Comparison of ENCODE assay signal across 9 cellular contexts in the genomic region with DNA sequence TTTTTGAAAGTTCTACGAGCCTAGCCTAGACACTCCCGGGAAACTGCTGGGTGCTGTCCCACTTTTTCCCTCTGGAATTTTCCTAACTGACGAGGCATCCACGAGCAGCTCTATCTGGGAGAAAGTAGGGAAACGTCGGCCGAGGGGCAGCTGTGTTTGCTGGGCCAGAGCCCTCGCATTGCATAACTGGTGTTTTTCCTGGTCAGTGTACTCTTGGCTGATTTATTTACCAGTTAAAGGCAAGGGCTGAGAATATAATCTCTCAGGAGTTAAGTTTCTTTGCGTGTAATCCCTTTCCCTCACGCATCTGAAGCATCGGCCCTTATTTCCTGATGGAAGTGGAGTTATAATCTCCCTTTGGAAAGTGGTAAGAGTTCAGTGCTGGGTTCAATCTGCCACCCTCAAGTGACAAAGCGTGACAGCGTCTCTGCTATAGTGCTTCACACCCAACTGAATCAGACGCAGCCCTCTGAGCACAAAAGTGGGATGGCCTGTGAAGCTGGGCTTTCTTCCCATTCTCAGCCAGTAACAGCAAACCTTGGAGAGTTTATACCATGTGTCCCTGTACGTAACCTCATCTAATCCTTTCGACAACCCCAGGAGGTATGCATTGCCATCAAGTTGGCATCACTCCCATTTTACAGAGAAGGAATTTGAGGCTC.
DNase-seq lines count a peak whose midpoint lies in the region; ATAC-seq and TF ChIP-seq lines count a peak whose summit lies in the region.
"Had no signal": no experiment of that assay in that cellular context is flagged by ENCODE, and none has a peak within 500 bp of the region (broad histone marks: within the 10 kb centered on the region; RNA-seq: fewer than 3 reads in every experiment).

No MANE protein-coding gene starts in this region.

- H3K4me1 ChIP-seq in heart right ventricle: peaks cover 0 to 40% (median 26%) of the 10 kb centered on the region in 9 donors
- peaks cover 12% of the 10 kb centered on the region for H3K4me1 ChIP-seq in osteoblast (ENCODE audit: insufficient read depth, low read length)
- H3K4me1 ChIP-seq in urinary bladder (ENCODE audit: insufficient read depth): no peaks in the 10 kb centered on the region

- no peaks in the 10 kb centered on the region for H3K79me2 ChIP-seq in osteoblast (ENCODE audit: insufficient read depth, low read length)

- H3K4me2 ChIP-seq in osteoblast (ENCODE audit: insufficient read depth, low read length): peak overlapping the region; percentile 63

- H3K27me3 Mint-ChIP-seq in T-helper 1 cell treated with Interleukin-12 subunit alpha and Interleukin-12 subunit beta and Interleukin-4 antibody, amounts not matched to agents 30 μg/mL and 1 μg/mL, for 36 hours (ENCODE audit: low read depth): no peaks in the 10 kb centered on the region
- H3K27me3 Mint-ChIP-seq in CD4-positive, alpha-beta T cell: no peaks in the 10 kb centered on the region

- no peaks in the 10 kb centered on the region for H3K9me3 Mint-ChIP-seq in T-helper 1 cell treated with Interleukin-12 subunit alpha and Interleukin-12 subunit beta and Interleukin-4 antibody, amounts not matched to agents 30 μg/mL and 1 μg/mL, for 36 hours
- no peaks in the 10 kb centered on the region for H3K9me3 Mint-ChIP-seq in CD4-positive, alpha-beta T cell
- H3K9me3 Mint-ChIP-seq: naive B cell had no signal

- H3K4me3 Mint-ChIP-seq in T-helper 1 cell treated with Interleukin-12 subunit alpha and Interleukin-12 subunit beta and Interleukin-4 antibody, amounts not matched to agents 30 μg/mL and 1 μg/mL, for 36 hours: no peak overlapping the region
- no peak overlapping the region for H3K4me3 Mint-ChIP-seq in CD4-positive, alpha-beta T cell

- peaks cover 3% of the 10 kb centered on the region for H3K36me3 Mint-ChIP-seq in T-helper 1 cell treated with Interleukin-12 subunit alpha and Interleukin-12 subunit beta and Interleukin-4 antibody, amounts not matched to agents 30 μg/mL and 1 μg/mL, for 36 hours (ENCODE audit: low read depth)
- no peaks in the 10 kb centered on the region for H3K36me3 Mint-ChIP-seq in CD4-positive, alpha-beta T cell (ENCODE audit: low read depth)
- H3K36me3 Mint-ChIP-seq: naive B cell had no signal

- CTCF ChIA-PET in CD4-positive, alpha-beta T cell (lab: Charles Lee): interaction anchor here (0.7 to 2.5 kb wide), 29 partner anchors 10 to 558 kb away, joined by 3 to 25 read pairs (median 6); no protein-coding TSS in a partner anchor

- peak overlapping the region; percentile 82 for H3K27ac Mint-ChIP-seq in T-helper 1 cell treated with Interleukin-12 subunit alpha and Interleukin-12 subunit beta and Interleukin-4 antibody, amounts not matched to agents 30 μg/mL and 1 μg/mL, for 36 hours
- no peak overlapping the region for H3K27ac Mint-ChIP-seq in CD4-positive, alpha-beta T cell

- intact Hi-C loops in heart right ventricle (cut with DNase I): loop anchor here (1.0 to 10.0 kb wide), 17 partner anchors 127 to 917 kb away; a partner anchor contains a TSS
- intact Hi-C loops in CD4-positive, alpha-beta T cell (cut with DNase I, micrococcal nuclease): loop anchor here (1.0 to 10.0 kb wide), 11 partner anchors 73 to 1143 kb away; no protein-coding TSS in a partner anchor

- no peaks in the 10 kb centered on the region for H4K20me1 ChIP-seq in osteoblast (ENCODE audit: insufficient read depth, low read length)

- H3K27ac ChIP-seq in heart right ventricle: peak overlapping the region; percentile 20 to 68 (median 50)
- H3K27ac ChIP-seq in osteoblast (ENCODE audit: low read depth, low read length): peak overlapping the region; percentile 6
- peak overlapping the region; percentile 71 for H3K27ac ChIP-seq in urinary bladder (ENCODE audit: low read depth)
- no peak overlapping the region for H3K27ac ChIP-seq in CD4-positive, alpha-beta T cell (ENCODE audit: low read depth, low read length)

- no peak for DNase-seq in T-helper 1 cell
- peak; percentile 58 to 60 for DNase-seq in heart right ventricle
- DNase-seq in osteoblast (ENCODE audit: insufficient read length, low spot score, missing footprints): no peak
- DNase-seq in CD4-positive, alpha-beta T cell: no peak
- no peak for DNase-seq in NCI-H146 treated with DMSO at 0.1 percent for 48 hours (lab: John Stamatoyannopoulos, UW; ENCODE audit: unreplicated experiment)
- no peak for DNase-seq in HK-2 (ENCODE audit: unreplicated experiment)

- peak; percentile 68 to 84 (median 79) for ATAC-seq in heart right ventricle
- no peak for ATAC-seq in CD4-positive, alpha-beta T cell (ENCODE audit: poor library complexity)

- peak overlapping the region in 4 of 10 donors; percentile 3 to 25 (median 16) for H3K4me3 ChIP-seq in heart right ventricle
- peak overlapping the region; percentile 32 for H3K4me3 ChIP-seq in osteoblast (ENCODE audit: insufficient read depth, low read length)
- H3K4me3 ChIP-seq in urinary bladder (ENCODE audit: low read depth, low read length): no peak overlapping the region

- H3K9me3 ChIP-seq in heart right ventricle: no peaks in the 10 kb centered on the region
- H3K9me3 ChIP-seq in osteoblast (ENCODE audit: low read depth, low read length): no peaks in the 10 kb centered on the region
- no peaks in the 10 kb centered on the region for H3K9me3 ChIP-seq in CD4-positive, alpha-beta T cell (ENCODE audit: control insufficient read depth, low read length)

- TF ChIP-seq CTCF in heart right ventricle (IDR thresholded peaks at IDR 0.05) (no peak), osteoblast (IDR thresholded peaks at IDR 0.05; ENCODE audit: extremely low read depth, low read depth, low read length) (no peak)
- no peak for TF ChIP-seq CTCF in CD4-positive, alpha-beta T cell (IDR thresholded peaks at IDR 0.05)

- H3K27me3 ChIP-seq in heart right ventricle: no peaks in the 10 kb centered on the region
- no peaks in the 10 kb centered on the region for H3K27me3 ChIP-seq in osteoblast (ENCODE audit: insufficient read depth, low read length)
- H3K27me3 ChIP-seq in CD4-positive, alpha-beta T cell (ENCODE audit: control insufficient read depth, insufficient read depth, low read length): no peaks in the 10 kb centered on the region

- POLR2A ChIA-PET in CD4-positive, alpha-beta T cell (lab: Charles Lee): interaction anchor here (0.7 to 1.9 kb wide), 18 partner anchors 15 to 559 kb away, joined by 3 to 21 read pairs (median 4); no protein-coding TSS in a partner anchor

- WGBS in heart right ventricle, 2 donors: 51 to 58% methylated on average over 16 of the region's 16 CpGs
- 23% methylated on average over 16 of the region's 16 CpGs for WGBS in urinary bladder

- H3K36me3 ChIP-seq in heart right ventricle: no peaks in the 10 kb centered on the region
- H3K36me3 ChIP-seq in osteoblast (ENCODE audit: insufficient read depth, low read length): no peaks in the 10 kb centered on the region
- H3K36me3 ChIP-seq in urinary bladder (ENCODE audit: insufficient read depth): no peaks in the 10 kb centered on the region

- peak overlapping the region; percentile 44 for H2AFZ ChIP-seq in osteoblast (ENCODE audit: low read length)

- H3K4me1 Mint-ChIP-seq in T-helper 1 cell treated with Interleukin-12 subunit alpha and Interleukin-12 subunit beta and Interleukin-4 antibody, amounts not matched to agents 30 μg/mL and 1 μg/mL, for 36 hours (ENCODE audit: low read depth): peaks cover 29% of the 10 kb centered on the region
- H3K4me1 Mint-ChIP-seq in CD4-positive, alpha-beta T cell (ENCODE audit: low read depth): peaks cover 17% of the 10 kb centered on the region

Comparison
In these comparisons a context has a peak if more than half of its experiments do, and no peak if none do; other contexts are left out.
1. DNase-seq: peak in heart right ventricle (2 of 2); none in T-helper 1 cell (0 of 5), osteoblast (single experiment), CD4-positive, alpha-beta T cell (0 of 10), NCI-H146 treated with DMSO at 0.1 percent for 48 hours (single experiment) and HK-2 (single experiment).